ENCODE assay signal across 11 cellular contexts in genomic region chr14:100069161-100069800, GRCh38. TPM values are rescaled to one million over a fixed set of nuclear protein-coding genes. Genes with fewer than 3 reads are reported as not detected.
A peak's percentile ranks its signal among the peaks of the same experiment; 100 is the strongest.
DNase-seq lines count a peak whose midpoint lies in the region; ATAC-seq, FAIRE-seq and TF ChIP-seq lines count a peak whose summit lies in the region.
"Had no signal": no experiment of that assay in that cellular context is flagged by ENCODE, and none has a peak within 500 bp of the region (broad histone marks: within the 10 kb centered on the region; RNA-seq: fewer than 3 reads in every experiment).

No MANE protein-coding gene starts in this region.

- peak overlapping the region; percentile 80 for H3K9ac ChIP-seq in GM12878 (ENCODE audit: control insufficient read depth, insufficient read depth, low read length)

- no peaks in the 10 kb centered on the region for H3K9me3 ChIP-seq in GM12878 (replicated peaks; ENCODE audit: control insufficient read depth, insufficient read depth, low read length)
- H3K9me3 ChIP-seq: thoracic aorta had no signal

- peak overlapping the region; percentile 72; the same call in 1 of the 2 replicates for H3K4me3 ChIP-seq in GM08714 (ENCODE audit: low read length)
- H3K4me3 ChIP-seq in GM12878, result peak overlapping the region; percentile 75
- H3K4me3 ChIP-seq: thoracic aorta had no signal

- no peak overlapping the region; the same call in none of the 2 replicates for H2AFZ ChIP-seq in GM12878 (ENCODE audit: control insufficient read depth, low read depth, low read length)

- peak overlapping the region; percentile 77 for H3K4me3 Mint-ChIP-seq in stimulated activated effector memory CD8-positive, alpha-beta T cell treated with anti-CD3 and anti-CD28 coated beads, Interleukin-12 subunit alpha, Interleukin-12 subunit beta, amount 100 ng/mL, for 72 hours

- peak overlapping the region; percentile 94 for H3K27ac Mint-ChIP-seq in stimulated activated effector memory CD8-positive, alpha-beta T cell treated with anti-CD3 and anti-CD28 coated beads, Interleukin-12 subunit alpha, Interleukin-12 subunit beta, amount 100 ng/mL, for 72 hours

- in situ Hi-C loops in GM12878 (cut with MboI), result no loop called here

- DNase-seq in NCI-H2171 (lab: John Stamatoyannopoulos, UW) (peak; percentile 11), GM12878 (ENCODE audit: low read depth, low spot score) (peak; percentile 80), globus pallidus (ENCODE audit: low spot score) (no peak), HTR-8/SVneo (ENCODE audit: insufficient read length, low spot score) (no peak), HK-2 (ENCODE audit: unreplicated experiment) (no peak)
- no peak for DNase-seq in stimulated activated effector memory CD8-positive, alpha-beta T cell treated with anti-CD3 and anti-CD28 coated beads, Interleukin-12 subunit alpha, Interleukin-12 subunit beta, amount 100 ng/mL, for 72 hours (ENCODE audit: low spot score in 2 of 2)
- DNase-seq in stimulated activated naive CD4-positive, alpha-beta T cell (lab: John Stamatoyannopoulos, UW), result no peak
- DNase-seq: DMS153 had no signal

- RAD21 ChIA-PET in GM12878 (lab: Charles Lee; ENCODE audit: unreplicated experiment), result interaction anchor here (0.6 to 6.3 kb wide), 14 partner anchors 11 to 150 kb away, joined by 3 to 65 read pairs (median 4); no protein-coding TSS in a partner anchor

- TF ChIP-seq RAD21 in GM12878 (IDR thresholded peaks at IDR 0.05; ENCODE audit: insufficient read depth, low read depth, low read length), result no peak

- no peak for TF ChIP-seq CTCF in GM12878 (IDR thresholded peaks at IDR 0.05 in 2 of 3, conservative IDR thresholded peaks at IDR 0.05 in 1 of 3; ENCODE audit: control insufficient read depth in 2 of 3, extremely low read depth in 1 of 3, insufficient read depth in 1 of 3, low read depth in 3 of 3, low read length in 3 of 3)

- intact Hi-C loops in GM12878 (cut with micrococcal nuclease; ENCODE audit: unreplicated experiment), result loop anchor here (2.0 to 5.0 kb wide), 5 partner anchors 56 to 308 kb away; partner anchors contain the start of genes WDR25 and YY1

- no peaks in the 10 kb centered on the region; a peak in 1 of 4 replicates for H3K36me3 ChIP-seq in GM12878 (ENCODE audit: control insufficient read depth in 2 of 2, insufficient read depth in 2 of 2, low read length in 1 of 2)
- H3K36me3 ChIP-seq: thoracic aorta had no signal

- peak overlapping the region; percentile 93 for H3K4me2 ChIP-seq in GM12878 (ENCODE audit: control insufficient read depth, insufficient read depth)

- H3K79me2 ChIP-seq in GM12878 (ENCODE audit: control insufficient read depth, insufficient read depth, low read length), result peaks cover 90% of the 10 kb centered on the region

- H3K4me1 ChIP-seq in GM12878 (ENCODE audit: control insufficient read depth, insufficient read depth, low read length), result peaks cover 69% of the 10 kb centered on the region

- no peaks in the 10 kb centered on the region for H4K20me1 ChIP-seq in GM12878 (ENCODE audit: control insufficient read depth, insufficient read depth)

- TF ChIP-seq POLR2A in GM12878 (IDR thresholded peaks at IDR 0.05; ENCODE audit: low read depth, low read length), result no peak

- no TSS peak for BruUV-seq in GM12878 (replicated peaks; lab: Mats Ljungman, UMichigan)

- no peak for TF ChIP-seq EP300 in GM12878 (IDR thresholded peaks at IDR 0.05; ENCODE audit: borderline replicate concordance in 1 of 2, control insufficient read depth in 1 of 2, low read depth in 2 of 2, low read length in 2 of 2)

- CTCF ChIA-PET in GM12878 (lab: Yijun Ruan, JAX), result interaction anchor here (0.7 to 12.8 kb wide), 10 partner anchors 10 to 124 kb away, joined by 3 to 156 read pairs (median 15); no protein-coding TSS in a partner anchor

- H3K4me1 Mint-ChIP-seq in stimulated activated effector memory CD8-positive, alpha-beta T cell treated with anti-CD3 and anti-CD28 coated beads, Interleukin-12 subunit alpha, Interleukin-12 subunit beta, amount 100 ng/mL, for 72 hours, result peaks cover 90% of the 10 kb centered on the region

- H3K27me3 ChIP-seq in GM12878 (replicated peaks in 1 of 2; ENCODE audit: control insufficient read depth in 2 of 2, insufficient read depth in 2 of 2, low read length in 1 of 2), result no peaks in the 10 kb centered on the region

- POLR2A ChIA-PET in GM12878 (lab: Charles Lee), result interaction anchor here (0.5 to 2.5 kb wide), 10 partner anchors 8 to 1899 kb away, joined by 3 to 17 read pairs (median 4); a partner anchor contains a TSS

- ATAC-seq in GM12878, result 0 out of 3 replicates have a peak, but pooled peaks have one; percentile 0
- peak; percentile 5 for ATAC-seq in stimulated activated effector memory CD8-positive, alpha-beta T cell treated with anti-CD3 and anti-CD28 coated beads, Interleukin-12 subunit alpha, Interleukin-12 subunit beta, amount 100 ng/mL, for 72 hours

- peaks cover 79% of the 10 kb centered on the region for H3K36me3 Mint-ChIP-seq in stimulated activated effector memory CD8-positive, alpha-beta T cell treated with anti-CD3 and anti-CD28 coated beads, Interleukin-12 subunit alpha, Interleukin-12 subunit beta, amount 100 ng/mL, for 72 hours

- SMC1A ChIA-PET in GM12878 (lab: Charles Lee; ENCODE audit: uncharacterized antibody, unreplicated experiment), result interaction anchor here (0.8 to 8.7 kb wide), 20 partner anchors 8 to 167 kb away, joined by 3 to 96 read pairs (median 5); no protein-coding TSS in a partner anchor

- H3K27ac ChIP-seq in GM12878 (ENCODE audit: control insufficient read depth, insufficient read depth), result peak overlapping the region; percentile 84
- H3K27ac ChIP-seq: thoracic aorta had no signal

- WGBS in GM12878 (ENCODE audit: insufficient coverage, insufficient replicate concordance, low lambda C conversion rate, missing lambda C conversion rate), result 0% methylated on average over 9 of the region's 9 CpGs

- H3K9me3 Mint-ChIP-seq in stimulated activated effector memory CD8-positive, alpha-beta T cell treated with anti-CD3 and anti-CD28 coated beads, Interleukin-12 subunit alpha, Interleukin-12 subunit beta, amount 100 ng/mL, for 72 hours, result no peaks in the 10 kb centered on the region

- FAIRE-seq in GM12878 (lab: Jason Lieb, UNC) (no peak), HTR-8/SVneo (lab: Jason Lieb, UNC) (no peak)
- FAIRE-seq: astrocyte had no signal

TF ChIP-seq in GM12878, 131 proteins besides CTCF, POLR2A, EP300 and RAD21 (continues in another document):
- TF ChIP-seq NFYA (IDR thresholded peaks at IDR 0.05; ENCODE audit: borderline replicate concordance, low read depth, low read length) (no peak), POU2F2 (IDR thresholded peaks at IDR 0.05; ENCODE audit: borderline replicate concordance, low read depth, low read length) (no peak), ELK1 (IDR thresholded peaks at IDR 0.05; ENCODE audit: low read depth, low read length) (no peak), SMAD1 (IDR thresholded peaks at IDR 0.05; ENCODE audit: low read depth, partially characterized antibody) (peak; percentile 83), CBX5 (IDR thresholded peaks at IDR 0.05; ENCODE audit: low read depth) (no peak)

RNA-seq across cellular contexts. Expression of gene EVL, which starts 4.1 kb away (rescaled TPM):
- total RNA-seq in GM12878 (2013; cell fraction: nucleolus; rRNA removed), result 1,242 and 1,365 TPM in 2 replicates
- total RNA-seq in GM12878 (2014; rRNA removed) (92.2 and 98.6 TPM in 2 replicates), GM12878 (2014; rRNA removed; fragmentation: Illumina TruSeq; extraction: Trizol) (87.4 and 87.6 TPM in 2 replicates), GM12878 (2021) (104 and 112 TPM in 2 replicates)
- 102 TPM for polyA plus RNA-seq in GM12878 (2011; ENCODE audit: low read depth)
- polyA plus RNA-seq in GM12878 (2011; rRNA removed) (226 and 341 TPM in 2 replicates), GM12878 (2014; fragmentation: Illumina TruSeq; extraction: Trizol) (115 and 128 TPM in 2 replicates), GM12878 (2014; fragmentation: Nextera tagmentation; extraction: Ambion mirVana) (10 to 100 TPM; 11.9 to 13.6 TPM), GM12878 (2014; rRNA removed) (118 and 128 TPM in 2 replicates), GM12878 (2016; fragmentation: Nextera tagmentation; extraction: Ambion mirVana) (10 to 100 TPM; 33.5 to 35.4 TPM)
- 282 and 297 TPM in 2 replicates for polyA plus RNA-seq in GM12878 (2011; cell fraction: cytosol; rRNA removed)
- 1,111 and 1,225 TPM in 2 replicates for polyA plus RNA-seq in GM12878 (2011; cell fraction: nucleus; rRNA removed)
- 138 and 162 TPM in 2 replicates for polyA plus RNA-seq in GM12878 (2012)
- 273 and 309 TPM in 2 replicates for polyA minus RNA-seq in GM12878 (2011; rRNA and poly(A)+ RNA removed)
- polyA minus RNA-seq in GM12878 (2011; cell fraction: cytosol; rRNA and poly(A)+ RNA removed), result 71.8 and 79.0 TPM in 2 replicates
- polyA minus RNA-seq in GM12878 (2011; cell fraction: nucleus; rRNA and poly(A)+ RNA removed), result 230 and 324 TPM in 2 replicates

Comparison
In these comparisons a context has a peak if more than half of its experiments do, and no peak if none do; other contexts are left out.
1. DNase-seq: peak in NCI-H2171 (single experiment) and GM12878 (single experiment); none in stimulated activated effector memory CD8-positive, alpha-beta T cell treated with anti-CD3 and anti-CD28 coated beads, Interleukin-12 subunit alpha, Interleukin-12 subunit beta, amount 100 ng/mL, for 72 hours (0 of 2), globus pallidus (single experiment), stimulated activated naive CD4-positive, alpha-beta T cell (0 of 6), HTR-8/SVneo (single experiment) and HK-2 (single experiment).